Comparison of ENCODE assay signal across 8 cellular contexts in genomic region chr2:97697252-97698235, GRCh38. TPM values are rescaled to one million over a fixed set of nuclear protein-coding genes. Genes with fewer than 3 reads are reported as not detected.
A peak's percentile ranks its signal among the peaks of the same experiment; 100 is the strongest.
DNase-seq lines count a peak whose midpoint lies in the region; ATAC-seq and TF ChIP-seq lines count a peak whose summit lies in the region.

No MANE protein-coding gene starts in this region.

- TF ChIP-seq POLR2A in body of pancreas (IDR thresholded peaks at IDR 0.05): no peak

- TF ChIP-seq CTCF in body of pancreas (IDR thresholded peaks at IDR 0.05): peak; percentile 64 to 98 (median 96)

- H3K4me3 ChIP-seq in body of pancreas: no peak overlapping the region
- no peak overlapping the region for H3K4me3 ChIP-seq in skeletal muscle satellite cell (ENCODE audit: low read length)

- no peaks in the 10 kb centered on the region for H3K36me3 ChIP-seq in body of pancreas (replicated peaks in 1 of 2; ENCODE audit: insufficient read depth in 1 of 2, low read depth in 2 of 2)
- no peaks in the 10 kb centered on the region for H3K36me3 ChIP-seq in skeletal muscle satellite cell (ENCODE audit: insufficient read depth, low read length)

- WGBS in body of pancreas, 2 donors: 23 to 24% methylated on average over 14 of the region's 14 CpGs

- peak overlapping the region; percentile 56 for H3K4me2 ChIP-seq in skeletal muscle satellite cell (ENCODE audit: low read length)

- DNase-seq in EL (peak; percentile 76), NCI-H2171 treated with DMSO at 0.1 percent for 48 hours (lab: John Stamatoyannopoulos, UW) (peak; percentile 81), UCSD-AML1 (lab: John Stamatoyannopoulos, UW; ENCODE audit: unreplicated experiment) (peak; percentile 85), body of pancreas (peak; percentile 88 to 94 (median 92)), hypothalamus (lab: John Stamatoyannopoulos, UW) (peak; percentile 16 to 96 (median 77))

- no peak overlapping the region for H3K9ac ChIP-seq in skeletal muscle satellite cell (ENCODE audit: low read depth, low read length)

- H3K9me3 ChIP-seq in body of pancreas: no peaks in the 10 kb centered on the region
- no peaks in the 10 kb centered on the region for H3K9me3 ChIP-seq in skeletal muscle satellite cell (replicated peaks; ENCODE audit: low read length)

- peak; percentile 73 for ATAC-seq in HG02870 (IDR thresholded peaks at IDR 0.05; ENCODE audit: unreplicated experiment)
- ATAC-seq in body of pancreas: peak; percentile 95
- no peak for ATAC-seq in GM19467 (IDR thresholded peaks at IDR 0.05; ENCODE audit: unreplicated experiment)

- H3K27ac ChIP-seq in body of pancreas: no peak overlapping the region

- H3K4me1 ChIP-seq in body of pancreas (peaks cover 4% of the 10 kb centered on the region), skeletal muscle satellite cell (ENCODE audit: control insufficient read depth, insufficient read depth, low read length) (peaks cover 4% of the 10 kb centered on the region)

- H3K27me3 ChIP-seq in body of pancreas (no peaks in the 10 kb centered on the region), skeletal muscle satellite cell (ENCODE audit: control insufficient read depth, insufficient read depth, low read length) (no peaks in the 10 kb centered on the region)

- intact Hi-C loops in body of pancreas (cut with DNase I): loop anchor here (10.0 kb wide), 1 partner anchor 103 kb away; no protein-coding TSS in a partner anchor

RNA-seq across cellular contexts. Expression of gene ZAP70, which starts 15.8 kb away (rescaled TPM):
- 1 to 10 TPM; 2.1 to 4.0 TPM for total RNA-seq in body of pancreas
- total RNA-seq in skeletal muscle satellite cell (2012; rRNA removed): not detected in 2 replicates

RNA-seq across cellular contexts. Expression of gene C2orf92, which starts 28.0 kb away (rescaled TPM):
- 10 to 100 TPM; 21.3 to 47.1 TPM for total RNA-seq in body of pancreas
- 3.8 and 4.8 TPM in 2 replicates for total RNA-seq in skeletal muscle satellite cell (2012; rRNA removed)

RNA-seq across cellular contexts. Expression of gene ACTR1B, which starts 33.7 kb away (rescaled TPM):
- total RNA-seq in body of pancreas: 10 to 100 TPM; 57.6 to 74.2 TPM
- 33.7 and 51.1 TPM in 2 replicates for total RNA-seq in skeletal muscle satellite cell (2012; rRNA removed)

RNA-seq across cellular contexts. Expression of gene COX5B, which starts 51.7 kb away (rescaled TPM):
- total RNA-seq in body of pancreas: 100 to 1,000 TPM; 202 to 336 TPM
- 254 and 281 TPM in 2 replicates for total RNA-seq in skeletal muscle satellite cell (2012; rRNA removed)
